10 cellular contexts compared by ENCODE assay signal in genomic region chr11:117456027-117456720, GRCh38.
DNase-seq lines count a peak whose midpoint lies in the region; ATAC-seq lines count a peak whose summit lies in the region.
"Had no signal": no experiment of that assay in that cellular context is flagged by ENCODE, and none has a peak within 500 bp of the region (broad histone marks: within the 10 kb centered on the region; RNA-seq: fewer than 3 reads in every experiment).

No MANE protein-coding gene starts in this region.

- peaks cover 0 to 29% (median 16%) of the 10 kb centered on the region in 9 donors for H3K9me3 Mint-ChIP-seq in naive thymus-derived CD8-positive, alpha-beta T cell

- H3K27me3 ChIP-seq in MG63 = no peaks in the 10 kb centered on the region; the same call in 1 of the 2 replicates

- H3K4me3 Mint-ChIP-seq in naive thymus-derived CD8-positive, alpha-beta T cell = no peak overlapping the region

- DNase-seq in activated T-cell treated with anti-CD3 and anti-CD28 coated beads for 48 hours (ENCODE audit: low read depth) (peak; percentile 18), activated T-cell treated with anti-CD3 and anti-CD28 coated beads for 4 hours (no peak), MG63 (no peak), cerebellar cortex (ENCODE audit: low spot score) (no peak)
- DNase-seq in stimulated activated CD8-positive, alpha-beta memory T cell treated with anti-CD3 and anti-CD28 coated beads, Interleukin-7, amount 100 ng/mL, for 48 hours (ENCODE audit: extremely low read depth in 1 of 2, low read depth in 1 of 2) = peak; percentile 13 to 46
- DNase-seq in naive thymus-derived CD8-positive, alpha-beta T cell = no peak
- DNase-seq: NCI-H774, right cardiac atrium had no signal

- H3K27me3 Mint-ChIP-seq in naive thymus-derived CD8-positive, alpha-beta T cell = peaks cover 0 to 12% (median 5%) of the 10 kb centered on the region in 5 donors

- no peaks in the 10 kb centered on the region for H3K36me3 ChIP-seq in MG63

- no peak overlapping the region for H3K4me3 ChIP-seq in MG63

- no peak overlapping the region for H3K27ac Mint-ChIP-seq in naive thymus-derived CD8-positive, alpha-beta T cell

- no peaks in the 10 kb centered on the region for H3K4me1 Mint-ChIP-seq in naive thymus-derived CD8-positive, alpha-beta T cell

- POLR2A ChIA-PET in naive thymus-derived CD8-positive, alpha-beta T cell (lab: Charles Lee) = no interaction called here

- H3K36me3 Mint-ChIP-seq in naive thymus-derived CD8-positive, alpha-beta T cell = peaks cover 0 to 14% (median 9%) of the 10 kb centered on the region in 3 donors

- H3K9me3 ChIP-seq in MG63 = peaks cover 8% of the 10 kb centered on the region

- ATAC-seq in GM21576 (IDR thresholded peaks at IDR 0.05; ENCODE audit: unreplicated experiment) (peak; percentile 66), HG03460 (IDR thresholded peaks at IDR 0.05; ENCODE audit: unreplicated experiment) (peak; percentile 74)
- no peak for ATAC-seq in naive thymus-derived CD8-positive, alpha-beta T cell
- ATAC-seq: right cardiac atrium had no signal

Comparison
In these comparisons a context has a peak if more than half of its experiments do, and no peak if none do; other contexts are left out.
1. DNase-seq: peak in activated T-cell treated with anti-CD3 and anti-CD28 coated beads for 48 hours (single experiment) and stimulated activated CD8-positive, alpha-beta memory T cell treated with anti-CD3 and anti-CD28 coated beads, Interleukin-7, amount 100 ng/mL, for 48 hours (2 of 2); none in activated T-cell treated with anti-CD3 and anti-CD28 coated beads for 4 hours (single experiment), MG63 (single experiment), naive thymus-derived CD8-positive, alpha-beta T cell (0 of 10) and cerebellar cortex (single experiment).
2. ATAC-seq: peak in GM21576 (single experiment) and HG03460 (single experiment); none in naive thymus-derived CD8-positive, alpha-beta T cell (0 of 2).